30 cellular contexts compared by ENCODE assay signal in the genomic region with DNA sequence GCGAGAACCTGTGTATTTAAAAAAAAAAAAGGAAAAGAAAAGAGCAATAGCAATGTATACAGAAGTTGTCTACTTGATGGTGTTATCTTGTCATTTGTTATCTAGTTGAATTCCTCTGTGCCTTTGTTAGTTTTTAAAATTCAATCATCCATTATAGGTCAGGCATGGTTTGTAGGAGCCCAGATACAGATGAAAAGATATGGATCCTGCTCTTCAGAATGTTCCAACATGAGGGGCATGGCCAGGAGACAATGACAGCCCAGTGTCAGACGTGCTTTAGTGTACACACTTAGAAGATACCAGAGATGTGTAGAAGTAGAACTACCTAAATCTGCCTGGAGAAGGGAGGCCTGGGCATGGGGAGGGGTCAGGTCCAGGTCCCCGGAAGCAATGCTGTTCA. TPM values are rescaled to one million over a fixed set of nuclear protein-coding genes. Genes with fewer than 3 reads are reported as not detected.
"Had no signal": no experiment of that assay in that cellular context is flagged by ENCODE, and none has a peak within 500 bp of the region (broad histone marks: within the 10 kb centered on the region; RNA-seq: fewer than 3 reads in every experiment).

No MANE protein-coding gene starts in this region.

- H3K27me3 Mint-ChIP-seq: activated B cell treated with CpG ODN at 0.5 μM for 24 hours; activated CD4-positive, alpha-beta T cell treated with anti-CD3 and anti-CD28 coated beads, Interleukin-2, amount 10 ng/mL, durations not matched to agents 24 days and 14 days; brain had no signal

- H3K9me3 Mint-ChIP-seq: activated B cell treated with CpG ODN at 0.5 μM for 24 hours; activated CD4-positive, alpha-beta memory T cell treated with anti-CD3 and anti-CD28 coated beads, Interleukin-2, amount 10 ng/mL, durations not matched to agents 7 days and 5 days; activated CD4-positive, alpha-beta T cell treated with anti-CD3 and anti-CD28 coated beads, Interleukin-2, amount 10 ng/mL, durations not matched to agents 24 days and 14 days; activated naive CD4-positive, alpha-beta T cell treated with anti-CD3 and anti-CD28 coated beads, Interleukin-2, amount 10 ng/mL, durations not matched to agents 7 days and 5 days; activated naive CD4-positive, alpha-beta T cell treated with anti-CD3 and anti-CD28 coated beads, Interleukin-2, amount 50 U/mL, for 72 hours; activated naive CD8-positive, alpha-beta T cell treated with anti-CD3 and anti-CD28 coated beads, Interleukin-2, amount 10 ng/mL, durations not matched to agents 7 days and 5 days; activated T-cell treated with anti-CD3 and anti-CD28 coated beads, Interleukin-2, amount 50 U/mL, for 24 hours; activated T-cell treated with anti-CD3 and anti-CD28 coated beads, Interleukin-2, amount 50 U/mL, for 72 hours; brain; T-helper 2 cell treated with Interferon-gamma antibody and Interleukin-4, amounts not matched to agents 5 μg/mL and 100 μg/mL, for 36 hours had no signal

- ATAC-seq: activated CD4-positive, alpha-beta T cell treated with anti-CD3 and anti-CD28 coated beads for 36 hours; activated CD4-positive, CD25-positive, alpha-beta regulatory T cell treated with anti-CD3 and anti-CD28 coated beads, Interleukin-2, amount 50 U/mL, for 24 hours; activated naive CD4-positive, alpha-beta T cell treated with anti-CD3 and anti-CD28 coated beads, Interleukin-2, amount 50 U/mL, for 72 hours; activated T-cell treated with anti-CD3 and anti-CD28 coated beads, Interleukin-2, amount 50 U/mL, for 72 hours; gastroesophageal sphincter; T-helper 17 cell had no signal

- H3K4me3 Mint-ChIP-seq: activated B cell treated with CpG ODN at 0.5 μM for 24 hours; activated CD4-positive, alpha-beta memory T cell treated with anti-CD3 and anti-CD28 coated beads, Interleukin-2, amount 10 ng/mL, durations not matched to agents 7 days and 5 days; activated CD4-positive, alpha-beta T cell treated with anti-CD3 and anti-CD28 coated beads for 36 hours; activated CD4-positive, alpha-beta T cell treated with anti-CD3 and anti-CD28 coated beads, Interleukin-2, amount 10 ng/mL, durations not matched to agents 24 days and 14 days; activated naive CD4-positive, alpha-beta T cell treated with anti-CD3 and anti-CD28 coated beads, Interleukin-2, amount 10 ng/mL, durations not matched to agents 7 days and 5 days; activated naive CD8-positive, alpha-beta T cell treated with anti-CD3 and anti-CD28 coated beads, Interleukin-2, amount 10 ng/mL, durations not matched to agents 7 days and 5 days; activated T-cell treated with anti-CD3 and anti-CD28 coated beads, Interleukin-2, amount 50 U/mL, for 24 hours; activated T-cell treated with anti-CD3 and anti-CD28 coated beads, Interleukin-2, amount 50 U/mL, for 72 hours; brain; T-helper 17 cell; T-helper 2 cell treated with Interferon-gamma antibody and Interleukin-4, amounts not matched to agents 5 μg/mL and 100 μg/mL, for 36 hours had no signal

- H3K27me3 ChIP-seq: ascending aorta, breast epithelium, esophagus squamous epithelium, gastroesophageal sphincter had no signal

- H3K36me3 Mint-ChIP-seq: activated naive CD4-positive, alpha-beta T cell treated with anti-CD3 and anti-CD28 coated beads, Interleukin-2, amount 10 ng/mL, durations not matched to agents 7 days and 5 days; activated naive CD4-positive, alpha-beta T cell treated with anti-CD3 and anti-CD28 coated beads, Interleukin-2, amount 50 U/mL, for 72 hours; activated naive CD8-positive, alpha-beta T cell treated with anti-CD3 and anti-CD28 coated beads, Interleukin-2, amount 10 ng/mL, durations not matched to agents 7 days and 5 days; brain had no signal

- H3K27ac Mint-ChIP-seq: activated B cell treated with CpG ODN at 0.5 μM for 24 hours; activated CD4-positive, alpha-beta memory T cell treated with anti-CD3 and anti-CD28 coated beads, Interleukin-2, amount 10 ng/mL, durations not matched to agents 7 days and 5 days; activated CD4-positive, alpha-beta T cell treated with anti-CD3 and anti-CD28 coated beads for 36 hours; activated CD4-positive, alpha-beta T cell treated with anti-CD3 and anti-CD28 coated beads, Interleukin-2, amount 10 ng/mL, durations not matched to agents 24 days and 14 days; activated naive CD4-positive, alpha-beta T cell treated with anti-CD3 and anti-CD28 coated beads, Interleukin-2, amount 10 ng/mL, durations not matched to agents 7 days and 5 days; activated naive CD4-positive, alpha-beta T cell treated with anti-CD3 and anti-CD28 coated beads, Interleukin-2, amount 50 U/mL, for 72 hours; activated naive CD8-positive, alpha-beta T cell treated with anti-CD3 and anti-CD28 coated beads, Interleukin-2, amount 10 ng/mL, durations not matched to agents 7 days and 5 days; activated T-cell treated with anti-CD3 and anti-CD28 coated beads, Interleukin-2, amount 50 U/mL, for 24 hours; activated T-cell treated with anti-CD3 and anti-CD28 coated beads, Interleukin-2, amount 50 U/mL, for 72 hours; brain; T-helper 17 cell; T-helper 2 cell treated with Interferon-gamma antibody and Interleukin-4, amounts not matched to agents 5 μg/mL and 100 μg/mL, for 36 hours had no signal

- H3K4me1 Mint-ChIP-seq: activated CD4-positive, alpha-beta memory T cell treated with anti-CD3 and anti-CD28 coated beads, Interleukin-2, amount 10 ng/mL, durations not matched to agents 7 days and 5 days; activated CD4-positive, alpha-beta T cell treated with anti-CD3 and anti-CD28 coated beads for 36 hours; activated CD4-positive, alpha-beta T cell treated with anti-CD3 and anti-CD28 coated beads, Interleukin-2, amount 10 ng/mL, durations not matched to agents 24 days and 14 days; activated naive CD4-positive, alpha-beta T cell treated with anti-CD3 and anti-CD28 coated beads, Interleukin-2, amount 10 ng/mL, durations not matched to agents 7 days and 5 days; activated naive CD8-positive, alpha-beta T cell treated with anti-CD3 and anti-CD28 coated beads, Interleukin-2, amount 10 ng/mL, durations not matched to agents 7 days and 5 days; brain; T-helper 17 cell had no signal

- H3K27ac ChIP-seq: ascending aorta, breast epithelium, epithelial cell of prostate, esophagus squamous epithelium, WERI-Rb-1 had no signal

- H3K4me1 ChIP-seq: ascending aorta, breast epithelium had no signal

- H3K4me3 ChIP-seq: ascending aorta, breast epithelium, esophagus squamous epithelium, gastroesophageal sphincter had no signal

- FAIRE-seq: colon, endometrium, endothelial cell of umbilical vein had no signal

- H3K9me3 ChIP-seq: ascending aorta, breast epithelium, esophagus squamous epithelium, gastroesophageal sphincter had no signal

- DNase-seq: activated B cell treated with CpG ODN at 0.5 μM for 24 hours; activated CD4-positive, alpha-beta memory T cell treated with anti-CD3 and anti-CD28 coated beads, Interleukin-2, amount 10 ng/mL, durations not matched to agents 7 days and 5 days; activated CD4-positive, alpha-beta T cell treated with anti-CD3 and anti-CD28 coated beads for 36 hours; activated CD4-positive, alpha-beta T cell treated with anti-CD3 and anti-CD28 coated beads, Interleukin-2, amount 10 ng/mL, durations not matched to agents 24 days and 14 days; activated CD8-positive, alpha-beta memory T cell treated with anti-CD3 and anti-CD28 coated beads, Interleukin-2, amount 50 U/mL, for 48 hours; activated gamma-delta T cell; activated naive CD4-positive, alpha-beta T cell; activated naive CD4-positive, alpha-beta T cell treated with anti-CD3 and anti-CD28 coated beads, Interleukin-2, amount 10 ng/mL, durations not matched to agents 7 days and 5 days; activated naive CD8-positive, alpha-beta T cell treated with anti-CD3 and anti-CD28 coated beads, Interleukin-2, amount 10 ng/mL, durations not matched to agents 7 days and 5 days; activated T-cell treated with anti-CD3 and anti-CD28 coated beads for 4 hours; activated T-cell treated with anti-CD3 and anti-CD28 coated beads, Interleukin-2, amount 50 U/mL, for 24 hours; activated T-cell treated with anti-CD3 and anti-CD28 coated beads, Interleukin-2, amount 50 U/mL, for 72 hours; effector CD8-positive, alpha-beta T cell; esophagus squamous epithelium; foreskin melanocyte; T-helper 1 cell; T-helper 17 cell; T1000; WERI-Rb-1 had no signal

- H3K36me3 ChIP-seq: breast epithelium had no signal

RNA-seq across cellular contexts. Expression of gene MTARC2, which starts 16.6 kb away (rescaled TPM):
- total RNA-seq: activated CD4-positive, alpha-beta memory T cell treated with anti-CD3 and anti-CD28 coated beads, Interleukin-2, amount 10 ng/mL, durations not matched to agents 7 days and 5 days; activated CD4-positive, alpha-beta T cell treated with anti-CD3 and anti-CD28 coated beads for 36 hours; activated CD4-positive, alpha-beta T cell treated with anti-CD3 and anti-CD28 coated beads, Interleukin-2, amount 10 ng/mL, durations not matched to agents 24 days and 14 days; activated naive CD4-positive, alpha-beta T cell treated with anti-CD3 and anti-CD28 coated beads, Interleukin-2, amount 50 U/mL, for 72 hours; activated naive CD8-positive, alpha-beta T cell treated with anti-CD3 and anti-CD28 coated beads, Interleukin-2, amount 10 ng/mL, durations not matched to agents 7 days and 5 days; activated T-cell treated with anti-CD3 and anti-CD28 coated beads, Interleukin-2, amount 50 U/mL, for 72 hours had no signal

RNA-seq across cellular contexts. Expression of gene MTARC1, which starts 22.0 kb away (rescaled TPM):
- total RNA-seq: activated CD4-positive, alpha-beta memory T cell treated with anti-CD3 and anti-CD28 coated beads, Interleukin-2, amount 10 ng/mL, durations not matched to agents 7 days and 5 days; activated CD4-positive, alpha-beta T cell treated with anti-CD3 and anti-CD28 coated beads for 36 hours; activated CD4-positive, alpha-beta T cell treated with anti-CD3 and anti-CD28 coated beads, Interleukin-2, amount 10 ng/mL, durations not matched to agents 24 days and 14 days; activated naive CD4-positive, alpha-beta T cell treated with anti-CD3 and anti-CD28 coated beads, Interleukin-2, amount 50 U/mL, for 72 hours; activated naive CD8-positive, alpha-beta T cell treated with anti-CD3 and anti-CD28 coated beads, Interleukin-2, amount 10 ng/mL, durations not matched to agents 7 days and 5 days; activated T-cell treated with anti-CD3 and anti-CD28 coated beads, Interleukin-2, amount 50 U/mL, for 72 hours had no signal
